ENCODE assay signal across 8 cellular contexts in the genomic region with DNA sequence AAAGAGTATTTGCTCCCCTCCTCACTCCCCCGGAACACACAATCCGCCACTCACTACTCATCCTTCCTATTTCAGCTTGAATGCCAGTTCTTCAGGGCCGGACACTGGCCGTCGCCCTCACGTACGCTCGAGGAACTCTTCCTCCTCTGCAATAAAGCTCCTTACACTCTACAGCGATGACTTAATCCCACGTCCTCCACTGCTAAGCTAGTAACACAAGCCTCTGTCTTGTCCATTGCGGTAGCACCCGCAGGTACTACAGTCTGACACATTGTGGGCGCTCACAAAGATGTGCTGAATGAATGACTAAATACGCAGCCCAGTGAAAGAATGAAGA. TPM values are rescaled to one million over a fixed set of nuclear protein-coding genes. Genes with fewer than 3 reads are reported as not detected.
DNase-seq lines count a peak whose midpoint lies in the region; ATAC-seq and TF ChIP-seq lines count a peak whose summit lies in the region.

No MANE protein-coding gene starts in this region.

- H3K27ac Mint-ChIP-seq in endodermal cell = no peak overlapping the region

- H3K4me1 Mint-ChIP-seq in endodermal cell = peaks cover 69% of the 10 kb centered on the region

- peak; percentile 10 for ATAC-seq in omental fat pad (ENCODE audit: low FRiP score)

- H3K9me3 Mint-ChIP-seq in endodermal cell = no peaks in the 10 kb centered on the region

- no peak for TF ChIP-seq CTCF in NB4 (IDR thresholded peaks at IDR 0.05; ENCODE audit: low read depth, low read length)
- no peak for TF ChIP-seq CTCF in endodermal cell (conservative IDR thresholded peaks at IDR 0.05)
- TF ChIP-seq CTCF in omental fat pad (IDR thresholded peaks at IDR 0.05) = no peak

- peaks cover 38% of the 10 kb centered on the region for H3K27me3 ChIP-seq in endodermal cell (ENCODE audit: control insufficient read depth, insufficient read depth, low read length, poor library complexity, severe bottlenecking)

- peak overlapping the region; percentile 81 for H3K4me3 Mint-ChIP-seq in endodermal cell

- peaks cover 76% of the 10 kb centered on the region for H3K27me3 Mint-ChIP-seq in endodermal cell (ENCODE audit: insufficient read depth)

- no peak overlapping the region for H3K27ac ChIP-seq in endodermal cell (ENCODE audit: low read depth, low read length)

- H3K9me3 ChIP-seq in endodermal cell (ENCODE audit: control insufficient read depth, low read length) = no peaks in the 10 kb centered on the region

- 29 to 32% methylated on average over 12 to 14 of the region's 14 CpGs for WGBS in endodermal cell (ENCODE audit: insufficient coverage in 1 of 2, insufficient read length in 1 of 2), 2 experiments

- peak; percentile 72 for DNase-seq in DMS79 (lab: John Stamatoyannopoulos, UW)
- no peak for DNase-seq in NB4 (ENCODE audit: low read depth)
- DNase-seq in endodermal cell = no peak
- no peak for DNase-seq in omental fat pad (ENCODE audit: low spot score)
- DNase-seq in NCI-H1436 (lab: John Stamatoyannopoulos, UW) = no peak
- DNase-seq in middle frontal gyrus (ENCODE audit: extremely low spot score, low spot score) = no peak
- DNase-seq in RPMI8226 = no peak
- DNase-seq in SHP77 (lab: John Stamatoyannopoulos, UW) = no peak

- H3K4me3 ChIP-seq in NB4 (ENCODE audit: low read depth, low read length) (peak overlapping the region; percentile 32), endodermal cell (ENCODE audit: low read length) (no peak overlapping the region)

- no peak for TF ChIP-seq POLR2A in NB4 (IDR thresholded peaks at IDR 0.05; ENCODE audit: extremely low read depth, insufficient read length)

- H3K9ac ChIP-seq in endodermal cell (ENCODE audit: extremely low read depth, low read length, poor library complexity, severe bottlenecking) = no peak overlapping the region

- no peaks in the 10 kb centered on the region for H3K36me3 Mint-ChIP-seq in endodermal cell (ENCODE audit: low read depth)

- peaks cover 42% of the 10 kb centered on the region for H3K4me1 ChIP-seq in endodermal cell (ENCODE audit: control insufficient read depth, insufficient read depth, low read length)

- peaks cover 5% of the 10 kb centered on the region for H3K36me3 ChIP-seq in endodermal cell (ENCODE audit: control insufficient read depth, insufficient read depth, low read length)

RNA-seq across cellular contexts. Expression of gene EPHB3, which starts 0.6 kb away (rescaled TPM):
- total RNA-seq in endodermal cell (10 to 100 TPM; 32.7 to 36.9 TPM), omental fat pad (1 to 10 TPM in 3 of 4 donors, under 1 TPM in 1; 0.79 to 3.1 (median 2.1) TPM)
- polyA plus RNA-seq in endodermal cell (2013, experiment 1 of 2) = 22.3 TPM
- 23.5 TPM for polyA plus RNA-seq in endodermal cell (2013, experiment 2 of 2)

Comparison
In these comparisons a context has a peak if more than half of its experiments do, and no peak if none do; other contexts are left out.
1. RNA of gene EPHB3, which starts 0.6 kb away (total RNA-seq): 32.7 to 36.9 TPM in endodermal cell; 0.79 to 3.1 TPM in omental fat pad; every median in the first group is over 4 times any median in the second.